In genomic region chr6:26121141-26122004, GRCh38 we compare ENCODE assay signal across 10 cellular contexts. TPM values are rescaled to one million over a fixed set of nuclear protein-coding genes. Genes with fewer than 3 reads are reported as not detected.
DNase-seq lines count a peak whose midpoint lies in the region; ATAC-seq and TF ChIP-seq lines count a peak whose summit lies in the region.
"Had no signal": no experiment of that assay in that cellular context is flagged by ENCODE, and none has a peak within 500 bp of the region (broad histone marks: within the 10 kb centered on the region; RNA-seq: fewer than 3 reads in every experiment).

No MANE protein-coding gene starts in this region.

- H3K4me3 ChIP-seq in SK-N-SH (ENCODE audit: low read depth in 2 of 2, low read length in 1 of 2) (no peak overlapping the region), OCI-LY7 (ENCODE audit: low read depth, low read length, poor library complexity, severe bottlenecking) (peak overlapping the region; percentile 72), neural progenitor cell (no peak overlapping the region), tibial nerve (no peak overlapping the region), HAP-1 (no peak overlapping the region)

- H3K4me1 ChIP-seq in SK-N-SH (ENCODE audit: control insufficient read depth in 1 of 2, insufficient read depth in 2 of 2, low read depth in 1 of 2, low read length in 1 of 2) (peaks cover 0 to 5% of the 10 kb centered on the region in 2 experiments; a peak in 3 of 4 replicates), OCI-LY7 (ENCODE audit: insufficient read depth, low read length, poor library complexity, severe bottlenecking) (peaks cover 48% of the 10 kb centered on the region), neural progenitor cell (peaks cover 16% of the 10 kb centered on the region), tibial nerve (peaks cover 0 to 12% (median 0%) of the 10 kb centered on the region in 4 donors), HAP-1 (peaks cover 27% of the 10 kb centered on the region)

- no TSS peak for BruUV-seq in OCI-LY7 (replicated peaks; lab: Mats Ljungman, UMichigan)

- DNase-seq in SK-N-SH (no peak), OCI-LY7 (ENCODE audit: low spot score) (no peak), neural progenitor cell (ENCODE audit: low spot score) (no peak), tibial nerve (ENCODE audit: low spot score in 2 of 2) (no peak), HAP-1 (ENCODE audit: low spot score in 2 of 2) (no peak)
- DNase-seq in effector memory CD8-positive, alpha-beta T cell: no peak
- DNase-seq: cerebellar nuclear complex, NCI-H2081 had no signal

- H3K9me2 ChIP-seq in SK-N-SH (no peaks in the 10 kb centered on the region), OCI-LY7 (ENCODE audit: insufficient read depth, low read length) (no peaks in the 10 kb centered on the region)

- no peak for TF ChIP-seq RAD21 in SK-N-SH (IDR thresholded peaks at IDR 0.05; ENCODE audit: low read length)

- intact Hi-C loops in OCI-LY7 (cut with micrococcal nuclease; ENCODE audit: unreplicated experiment): loop anchor here (2.0 to 10.0 kb wide), 7 partner anchors 77 to 1771 kb away; a partner anchor contains a TSS

- TF ChIP-seq POLR2A in tibial nerve (IDR thresholded peaks at IDR 0.05): no peak

- ATAC-seq in SK-N-SH treated with all-trans-retinoic acid at 6 μM for 48 hours: no peak
- no peak for ATAC-seq in effector memory CD8-positive, alpha-beta T cell (replicated peaks)
- ATAC-seq in HG03108 (IDR thresholded peaks at IDR 0.05; ENCODE audit: unreplicated experiment): no peak

- no peak overlapping the region for H3K4me3 Mint-ChIP-seq in effector memory CD8-positive, alpha-beta T cell
- H3K4me3 Mint-ChIP-seq in neural progenitor cell: peak overlapping the region; percentile 15

- peak overlapping the region; percentile 92 to 100 for H3K27ac ChIP-seq in SK-N-SH (ENCODE audit: low read depth in 2 of 2, low read length in 1 of 2)
- H3K27ac ChIP-seq in OCI-LY7 (ENCODE audit: low read depth, low read length, poor library complexity, severe bottlenecking): peak overlapping the region; percentile 99
- peak overlapping the region; percentile 83 for H3K27ac ChIP-seq in neural progenitor cell
- peak overlapping the region in 2 of 4 donors; percentile 99 for H3K27ac ChIP-seq in tibial nerve

- H4K20me1 ChIP-seq in SK-N-SH (ENCODE audit: insufficient read depth): peaks cover 20% of the 10 kb centered on the region
- H4K20me1 ChIP-seq in OCI-LY7 (ENCODE audit: insufficient read depth, low read length): peaks cover 9% of the 10 kb centered on the region
- H4K20me1 ChIP-seq in neural progenitor cell (ENCODE audit: low read depth): peaks cover 21% of the 10 kb centered on the region

- H3F3A ChIP-seq in SK-N-SH (replicated peaks; ENCODE audit: insufficient read depth): peaks cover 29% of the 10 kb centered on the region
- H3F3A ChIP-seq in neural progenitor cell (ENCODE audit: low read depth): peaks cover 54% of the 10 kb centered on the region

- peaks cover 43% of the 10 kb centered on the region for H3K36me3 Mint-ChIP-seq in effector memory CD8-positive, alpha-beta T cell (ENCODE audit: insufficient read depth)
- H3K36me3 Mint-ChIP-seq in neural progenitor cell: peaks cover 2% of the 10 kb centered on the region

- H3K79me2 ChIP-seq in SK-N-SH (ENCODE audit: insufficient read depth) (peaks cover 23% of the 10 kb centered on the region), OCI-LY7 (ENCODE audit: insufficient read depth, low read depth, low read length) (peaks cover 11% of the 10 kb centered on the region; the same call in 1 of the 2 replicates), neural progenitor cell (ENCODE audit: low read depth) (peaks cover 24% of the 10 kb centered on the region)

- H3K9me3 ChIP-seq in SK-N-SH (no peaks in the 10 kb centered on the region), OCI-LY7 (ENCODE audit: low read length) (no peaks in the 10 kb centered on the region; the same call in 1 of the 2 replicates), neural progenitor cell (ENCODE audit: low read depth) (no peaks in the 10 kb centered on the region), tibial nerve (no peaks in the 10 kb centered on the region), HAP-1 (no peaks in the 10 kb centered on the region)

- H3K27me3 Mint-ChIP-seq in effector memory CD8-positive, alpha-beta T cell: no peaks in the 10 kb centered on the region
- H3K27me3 Mint-ChIP-seq in neural progenitor cell (ENCODE audit: insufficient read depth, low read depth): peaks cover 13% of the 10 kb centered on the region

- 89% methylated on average over 16 of the region's 18 CpGs for WGBS in SK-N-SH (ENCODE audit: low lambda C conversion rate)
- WGBS in tibial nerve, 2 donors: 93 to 96% methylated on average over 18 of the region's 18 CpGs

- H3K4me1 Mint-ChIP-seq in effector memory CD8-positive, alpha-beta T cell (ENCODE audit: low read depth in 2 of 2): peaks cover 18 to 20% of the 10 kb centered on the region in 2 donors
- H3K4me1 Mint-ChIP-seq in neural progenitor cell: peaks cover 19% of the 10 kb centered on the region

- H2AFZ ChIP-seq in SK-N-SH (ENCODE audit: low read depth): peak overlapping the region; percentile 67; the same call in 1 of the 2 replicates
- H2AFZ ChIP-seq in OCI-LY7 (ENCODE audit: low read length): peak overlapping the region; percentile 28; the same call in 1 of the 2 replicates
- H2AFZ ChIP-seq in neural progenitor cell (replicated peaks): no peak overlapping the region

- TF ChIP-seq CTCF in SK-N-SH (IDR thresholded peaks at IDR 0.05): no peak
- TF ChIP-seq CTCF in OCI-LY7 (conservative IDR thresholded peaks at IDR 0.05; ENCODE audit: low read length): no peak
- no peak for TF ChIP-seq CTCF in neural progenitor cell (IDR thresholded peaks at IDR 0.05)
- no peak for TF ChIP-seq CTCF in tibial nerve (IDR thresholded peaks at IDR 0.05)

- no peak overlapping the region for H3K9ac ChIP-seq in SK-N-SH
- no peak overlapping the region for H3K9ac ChIP-seq in neural progenitor cell

- peak overlapping the region; percentile 10 to 63 for H3K27ac Mint-ChIP-seq in effector memory CD8-positive, alpha-beta T cell
- peak overlapping the region; percentile 51 for H3K27ac Mint-ChIP-seq in neural progenitor cell

- CTCF ChIA-PET in SK-N-SH (lab: Yijun Ruan, JAX) (no interaction called here), OCI-LY7 (lab: Charles Lee; ENCODE audit: unreplicated experiment) (no interaction called here)

- H3K9me3 Mint-ChIP-seq in effector memory CD8-positive, alpha-beta T cell: no peaks in the 10 kb centered on the region
- no peaks in the 10 kb centered on the region for H3K9me3 Mint-ChIP-seq in neural progenitor cell

- TF ChIP-seq EP300 in SK-N-SH (IDR thresholded peaks at IDR 0.05; ENCODE audit: borderline replicate concordance in 1 of 2, low read depth in 1 of 2, low read length in 1 of 2): no peak
- no peak for TF ChIP-seq EP300 in tibial nerve (IDR thresholded peaks at IDR 0.05)

- H3K27me3 ChIP-seq in SK-N-SH (ENCODE audit: insufficient read depth) (no peaks in the 10 kb centered on the region), neural progenitor cell (no peaks in the 10 kb centered on the region), tibial nerve (no peaks in the 10 kb centered on the region), HAP-1 (ENCODE audit: low read depth) (no peaks in the 10 kb centered on the region)

- in situ Hi-C loops in HAP-1 (cut with MboI; ENCODE audit: low sequenced_read_pairs): loop anchor here (5.0 kb wide), 1 partner anchor 76 kb away; a partner anchor contains a TSS

- H3K4me2 ChIP-seq in SK-N-SH (0 out of 2 replicates have a peak overlapping the region, but pooled peaks have one; percentile 12), OCI-LY7 (ENCODE audit: low read length) (peak overlapping the region; percentile 83), neural progenitor cell (no peak overlapping the region)

- H3K36me3 ChIP-seq in SK-N-SH (replicated peaks in 1 of 2; ENCODE audit: control insufficient read depth in 1 of 2, insufficient read depth in 2 of 2, low read length in 1 of 2) (no peaks in the 10 kb centered on the region), OCI-LY7 (ENCODE audit: insufficient read depth, low read length) (peaks cover 12% of the 10 kb centered on the region), neural progenitor cell (no peaks in the 10 kb centered on the region), tibial nerve (no peaks in the 10 kb centered on the region), HAP-1 (replicated peaks) (peaks cover 14% of the 10 kb centered on the region)

- POLR2A ChIA-PET in SK-N-SH (lab: Yijun Ruan, JAX): interaction anchor here (0.7 kb wide), 1 partner anchor 68 kb away, joined by 8 read pairs; no protein-coding TSS in a partner anchor
- POLR2A ChIA-PET in OCI-LY7 (lab: Charles Lee): interaction anchor here (0.7 to 2.9 kb wide), 6 partner anchors 9 to 95 kb away, joined by 3 to 19 read pairs (median 4); a partner anchor contains a TSS

TF ChIP-seq in SK-N-SH, 30 proteins besides CTCF, POLR2A, EP300 and RAD21 (continues in another document):
- no peak for TF ChIP-seq POLR2AphosphoS5 (IDR thresholded peaks at IDR 0.05; ENCODE audit: low read depth, low read length)
- TF ChIP-seq MXI1 (IDR thresholded peaks at IDR 0.05; ENCODE audit: low read depth, low read length): no peak
- no peak for TF ChIP-seq GABPA (IDR thresholded peaks at IDR 0.05; ENCODE audit: low read depth)
- no peak for TF ChIP-seq SMC3 (IDR thresholded peaks at IDR 0.05; ENCODE audit: low read depth, low read length)
- TF ChIP-seq NFIC (IDR thresholded peaks at IDR 0.05; ENCODE audit: borderline replicate concordance): no peak
- TF ChIP-seq TCF12 (IDR thresholded peaks at IDR 0.05): peak; percentile 15; the same call in 1 of the 2 replicates
- no peak for TF ChIP-seq RCOR1 (IDR thresholded peaks at IDR 0.05; ENCODE audit: low read length)
- TF ChIP-seq RXRA (IDR thresholded peaks at IDR 0.05; ENCODE audit: borderline replicate concordance, low read depth): no peak

TF ChIP-seq in SK-N-SH treated with all-trans-retinoic acid at 6 μM for 48 hours, 23 proteins besides CTCF, POLR2A, EP300 and RAD21 (continues in another document):
- no peak for TF ChIP-seq PPARA (CRISPR knock-in tag; IDR thresholded peaks at IDR 0.05; ENCODE audit: borderline replicate concordance)
- TF ChIP-seq ESRRG (CRISPR knock-in tag; IDR thresholded peaks at IDR 0.05): no peak

RNA-seq across cellular contexts. Expression of gene HFE, which starts 34.1 kb away (rescaled TPM):
- not detected in 2 replicates for polyA plus RNA-seq in SK-N-SH (2012; rRNA removed)
- not detected in 2 replicates for polyA plus RNA-seq in SK-N-SH (2012; cell fraction: cytosol; rRNA removed)
- polyA plus RNA-seq in SK-N-SH (2012; cell fraction: nucleus; rRNA removed): not detected in 2 replicates
- 0.18 and 0.69 TPM in 2 replicates for total RNA-seq in OCI-LY7 (2014; rRNA removed; shearing (Covaris generic))
- total RNA-seq in OCI-LY7 (2022) (0.57 and 0.72 TPM in 2 replicates), neural progenitor cell (ENCODE audit: low replicate concordance) (0.43 and 1.5 TPM in 2 replicates), tibial nerve (10 to 100 TPM in 2 of 4 donors, 1 to 10 TPM in 2; 5.9 to 11.0 (median 9.0) TPM)
